In the genomic region with DNA sequence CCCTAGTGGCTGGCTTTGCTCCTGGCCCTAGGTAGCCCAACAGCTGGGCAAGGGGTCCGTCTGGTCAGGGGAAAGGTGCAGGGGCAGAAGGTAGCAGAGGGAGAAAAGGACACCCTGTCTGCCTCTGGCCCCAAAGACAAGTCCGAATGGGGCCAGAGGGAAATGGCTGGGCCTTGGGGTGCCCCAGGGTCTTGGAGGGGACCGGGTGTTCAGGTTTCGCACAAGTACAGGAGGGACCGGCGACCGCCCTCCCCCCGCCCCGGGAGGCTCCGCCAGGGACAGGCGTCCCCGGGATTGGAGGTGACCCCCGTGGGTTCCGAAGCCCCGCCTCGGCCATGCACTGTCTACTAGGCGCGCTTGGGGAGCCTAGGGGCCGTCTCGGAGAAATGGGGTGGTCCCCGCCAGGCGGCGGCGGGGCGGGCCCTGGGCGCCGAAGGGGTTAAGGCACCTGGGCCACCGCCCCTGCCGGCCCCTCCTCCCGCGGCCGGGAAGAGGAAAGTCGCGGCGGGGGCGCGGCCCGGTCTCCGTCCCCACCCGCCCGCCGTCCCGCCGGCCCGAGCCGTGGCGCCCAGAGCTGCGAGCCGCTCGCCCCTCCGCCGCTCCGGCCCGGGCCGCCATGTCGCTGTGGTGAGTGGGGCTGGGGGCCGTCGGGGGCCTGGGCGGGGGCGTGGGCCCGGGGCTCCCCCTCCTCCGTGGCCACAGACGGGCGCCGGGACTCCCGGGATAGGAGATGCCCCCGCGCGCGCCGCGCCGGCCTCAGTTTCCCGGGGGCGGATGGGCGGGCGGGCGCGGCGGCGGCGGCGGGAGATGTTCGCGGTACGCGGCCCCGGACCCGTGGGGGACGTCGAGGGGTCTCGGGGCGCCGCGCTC, we compare ENCODE assay signal across 8 cellular contexts. TPM values are rescaled to one million over a fixed set of nuclear protein-coding genes. Genes with fewer than 3 reads are reported as not detected.
DNase-seq lines count a peak whose midpoint lies in the region; ATAC-seq and TF ChIP-seq lines count a peak whose summit lies in the region.

A gene with protein sequence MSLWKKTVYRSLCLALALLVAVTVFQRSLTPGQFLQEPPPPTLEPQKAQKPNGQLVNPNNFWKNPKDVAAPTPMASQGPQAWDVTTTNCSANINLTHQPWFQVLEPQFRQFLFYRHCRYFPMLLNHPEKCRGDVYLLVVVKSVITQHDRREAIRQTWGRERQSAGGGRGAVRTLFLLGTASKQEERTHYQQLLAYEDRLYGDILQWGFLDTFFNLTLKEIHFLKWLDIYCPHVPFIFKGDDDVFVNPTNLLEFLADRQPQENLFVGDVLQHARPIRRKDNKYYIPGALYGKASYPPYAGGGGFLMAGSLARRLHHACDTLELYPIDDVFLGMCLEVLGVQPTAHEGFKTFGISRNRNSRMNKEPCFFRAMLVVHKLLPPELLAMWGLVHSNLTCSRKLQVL (plus strand): TSS at position 523 of the 870 bp plus-strand sequence. CDS start 94 bp downstream, at position 617.

- ATAC-seq in HG03432 (IDR thresholded peaks at IDR 0.05; ENCODE audit: unreplicated experiment) (peak; percentile 31), natural killer cell (peak in 2 of 3 donors; percentile 7 to 32), HG02610 (IDR thresholded peaks at IDR 0.05; ENCODE audit: unreplicated experiment) (no peak)

- H3K36me3 Mint-ChIP-seq in natural killer cell: no peaks in the 10 kb centered on the region

- intact Hi-C loops in natural killer cell (cut with micrococcal nuclease): no loop called here

- peak within 1 kb of the TSS; percentile 99 to 100 for H3K27ac Mint-ChIP-seq in natural killer cell

- H3K9me3 Mint-ChIP-seq in natural killer cell: no peaks in the 10 kb centered on the region

- H3K4me3 Mint-ChIP-seq in natural killer cell: peak within 1 kb of the TSS; percentile 97

- TF ChIP-seq CTCF in natural killer cell (IDR thresholded peaks at IDR 0.05): no peak

- no peaks in the 10 kb centered on the region for H3K27me3 Mint-ChIP-seq in natural killer cell (ENCODE audit: low read depth in 2 of 2)

- H3K4me1 Mint-ChIP-seq in natural killer cell: peaks cover 60 to 75% of the 10 kb centered on the region in 2 donors

- peak; percentile 60 for DNase-seq in D341Med (ENCODE audit: low spot score)
- no peak for DNase-seq in dermis blood vessel endothelial cell
- peak; percentile 49 for DNase-seq in natural killer cell
- no peak for DNase-seq in NCI-H128 (lab: John Stamatoyannopoulos, UW; ENCODE audit: unreplicated experiment)
- no peak for DNase-seq in NCI-H1092 treated with DMSO at 0.1 percent for 48 hours (lab: John Stamatoyannopoulos, UW)
- DNase-seq in SIG-M5 treated with dmso at 0.1 percent for 504 hours (lab: John Stamatoyannopoulos, UW; ENCODE audit: unreplicated experiment): no peak

RNA-seq across cellular contexts. Expression of the gene that starts here (rescaled TPM):
- total RNA-seq in dermis blood vessel endothelial cell (12.1 and 13.6 TPM in 2 replicates), natural killer cell (100 to 1,000 TPM in 2 of 3 donors, 10 to 100 TPM in 1; 87.5 to 151 (median 113) TPM)

Comparison
In these comparisons a context has a peak if more than half of its experiments do, and no peak if none do; other contexts are left out.
1. DNase-seq: peak in D341Med (single experiment) and natural killer cell (single experiment); none in dermis blood vessel endothelial cell (single experiment), NCI-H128 (single experiment), NCI-H1092 treated with DMSO at 0.1 percent for 48 hours (single experiment) and SIG-M5 treated with dmso at 0.1 percent for 504 hours (single experiment).